18 cellular contexts compared by ENCODE assay signal in genomic region chr9:33234511-33235467, GRCh38. TPM values are rescaled to one million over a fixed set of nuclear protein-coding genes. Genes with fewer than 3 reads are reported as not detected.
DNase-seq lines count a peak whose midpoint lies in the region; ATAC-seq and TF ChIP-seq lines count a peak whose summit lies in the region.
"Had no signal": no experiment of that assay in that cellular context is flagged by ENCODE, and none has a peak within 500 bp of the region (broad histone marks: within the 10 kb centered on the region; RNA-seq: fewer than 3 reads in every experiment).

No MANE protein-coding gene starts in this region.

- H3K4me3 Mint-ChIP-seq in activated T-helper 17 cell treated with anti-CD3 and anti-CD28 coated beads, Interleukin-2, amount 50 U/mL, for 72 hours = no peak overlapping the region
- no peak overlapping the region for H3K4me3 Mint-ChIP-seq in natural killer cell
- H3K4me3 Mint-ChIP-seq: activated CD8-positive, alpha-beta memory T cell treated with anti-CD3 and anti-CD28 coated beads, Interleukin-2, amount 10 ng/mL, durations not matched to agents 7 days and 5 days; activated naive CD4-positive, alpha-beta T cell treated with anti-CD3 and anti-CD28 coated beads for 36 hours had no signal

- intact Hi-C loops in prostate gland (cut with DNase I) = no loop called here
- intact Hi-C loops in natural killer cell (cut with micrococcal nuclease) = no loop called here

- H3K36me3 ChIP-seq in Peyer's patch (no peaks in the 10 kb centered on the region), fibroblast of lung (ENCODE audit: control insufficient read depth, insufficient read depth, low read length) (no peaks in the 10 kb centered on the region), prostate gland (no peaks in the 10 kb centered on the region)
- H3K36me3 ChIP-seq: BLaER1, uterus, WERI-Rb-1 had no signal

- H3K4me3 ChIP-seq in Peyer's patch (no peak overlapping the region), fibroblast of lung (replicated peaks in 1 of 4; ENCODE audit: control extremely low read depth in 1 of 4, insufficient read depth in 1 of 4, low read depth in 3 of 4, low read length in 4 of 4) (no peak overlapping the region), prostate gland (no peak overlapping the region)
- H3K4me3 ChIP-seq: BLaER1, uterus had no signal

- no peak overlapping the region for H3K4me2 ChIP-seq in fibroblast of lung (ENCODE audit: extremely low read depth, insufficient read depth, low read length)
- H3K4me2 ChIP-seq: BLaER1 had no signal

- H4K20me1 ChIP-seq in fibroblast of lung (ENCODE audit: control insufficient read depth, extremely low read depth, insufficient read depth, low read length) = no peaks in the 10 kb centered on the region
- H4K20me1 ChIP-seq: BLaER1 had no signal

- no peaks in the 10 kb centered on the region for H3K9me3 Mint-ChIP-seq in activated T-helper 17 cell treated with anti-CD3 and anti-CD28 coated beads, Interleukin-2, amount 50 U/mL, for 72 hours
- H3K9me3 Mint-ChIP-seq in natural killer cell = no peaks in the 10 kb centered on the region
- H3K9me3 Mint-ChIP-seq: activated naive CD4-positive, alpha-beta T cell treated with anti-CD3 and anti-CD28 coated beads for 36 hours had no signal

- no peaks in the 10 kb centered on the region for H3K36me3 Mint-ChIP-seq in activated T-helper 17 cell treated with anti-CD3 and anti-CD28 coated beads, Interleukin-2, amount 50 U/mL, for 72 hours (ENCODE audit: low read depth)
- H3K36me3 Mint-ChIP-seq in natural killer cell = no peaks in the 10 kb centered on the region
- H3K36me3 Mint-ChIP-seq: activated CD8-positive, alpha-beta memory T cell treated with anti-CD3 and anti-CD28 coated beads, Interleukin-2, amount 10 ng/mL, durations not matched to agents 7 days and 5 days had no signal

- no peak overlapping the region for H3K27ac Mint-ChIP-seq in activated T-helper 17 cell treated with anti-CD3 and anti-CD28 coated beads, Interleukin-2, amount 50 U/mL, for 72 hours
- no peak overlapping the region for H3K27ac Mint-ChIP-seq in natural killer cell
- H3K27ac Mint-ChIP-seq: activated CD8-positive, alpha-beta memory T cell treated with anti-CD3 and anti-CD28 coated beads, Interleukin-2, amount 10 ng/mL, durations not matched to agents 7 days and 5 days; activated naive CD4-positive, alpha-beta T cell treated with anti-CD3 and anti-CD28 coated beads for 36 hours had no signal

- H3K27me3 ChIP-seq in Peyer's patch = no peaks in the 10 kb centered on the region
- H3K27me3 ChIP-seq in fibroblast of lung (ENCODE audit: control insufficient read depth, insufficient read depth, low read length) = no peaks in the 10 kb centered on the region
- no peaks in the 10 kb centered on the region for H3K27me3 ChIP-seq in prostate gland (replicated peaks; ENCODE audit: insufficient read depth)
- H3K27me3 ChIP-seq: BLaER1, uterus had no signal

- H3K9me3 ChIP-seq in Peyer's patch (no peaks in the 10 kb centered on the region), fibroblast of lung (ENCODE audit: control insufficient read depth, insufficient read depth, low read depth, low read length) (no peaks in the 10 kb centered on the region), prostate gland (no peaks in the 10 kb centered on the region)
- H3K9me3 ChIP-seq: BLaER1, uterus had no signal

- H3K27ac ChIP-seq in Peyer's patch = peak overlapping the region in 3 of 4 donors; percentile 48 to 94 (median 70)
- no peak overlapping the region for H3K27ac ChIP-seq in fibroblast of lung (ENCODE audit: insufficient read depth, low read length)
- peak overlapping the region; percentile 63 to 79 for H3K27ac ChIP-seq in prostate gland
- H3K27ac ChIP-seq: BLaER1, uterus, WERI-Rb-1 had no signal

- no peak for TF ChIP-seq POLR2A in Peyer's patch (IDR thresholded peaks at IDR 0.05)
- TF ChIP-seq POLR2A in prostate gland (IDR thresholded peaks at IDR 0.05) = no peak

- no peaks in the 10 kb centered on the region for H3K79me2 ChIP-seq in fibroblast of lung (ENCODE audit: control insufficient read depth, insufficient read depth, low read length)

- no peak overlapping the region for H2AFZ ChIP-seq in fibroblast of lung (ENCODE audit: low read length)

- H3K4me1 ChIP-seq in Peyer's patch (peaks cover 0 to 15% (median 3%) of the 10 kb centered on the region in 4 donors), fibroblast of lung (ENCODE audit: control insufficient read depth, extremely low read depth, insufficient read depth, low read length) (peaks cover 10% of the 10 kb centered on the region), prostate gland (replicated peaks) (peaks cover 9% of the 10 kb centered on the region)
- H3K4me1 ChIP-seq: uterus had no signal

- DNase-seq in EH (ENCODE audit: low read depth) (peak; percentile 40), Peyer's patch (peak in 1 of 3 donors; percentile 23), fibroblast of lung (ENCODE audit: low read depth in 2 of 2) (peak; percentile 28 to 32), prostate gland (ENCODE audit: low spot score) (no peak), T1000 (lab: John Stamatoyannopoulos, UW) (no peak), natural killer cell (no peak), 8988T (no peak)
- DNase-seq: activated CD8-positive, alpha-beta memory T cell treated with anti-CD3 and anti-CD28 coated beads, Interleukin-2, amount 10 ng/mL, durations not matched to agents 7 days and 5 days; central memory CD4-positive, alpha-beta T cell; H7; uterus; WERI-Rb-1 had no signal

- H3K4me1 Mint-ChIP-seq in activated T-helper 17 cell treated with anti-CD3 and anti-CD28 coated beads, Interleukin-2, amount 50 U/mL, for 72 hours = no peaks in the 10 kb centered on the region
- H3K4me1 Mint-ChIP-seq in natural killer cell = no peaks in the 10 kb centered on the region

- TF ChIP-seq CTCF in Peyer's patch (IDR thresholded peaks at IDR 0.05) = no peak
- TF ChIP-seq CTCF in fibroblast of lung (conservative IDR thresholded peaks at IDR 0.05 in 1 of 2, IDR thresholded peaks at IDR 0.05 in 1 of 2; ENCODE audit: low read depth in 1 of 2, low read length in 2 of 2) = no peak
- TF ChIP-seq CTCF in prostate gland (IDR thresholded peaks at IDR 0.05) = no peak
- TF ChIP-seq CTCF in natural killer cell (IDR thresholded peaks at IDR 0.05) = no peak

- ATAC-seq in activated T-helper 17 cell treated with anti-CD3 and anti-CD28 coated beads, Interleukin-2, amount 50 U/mL, for 72 hours (replicated peaks) = no peak
- no peak for ATAC-seq in natural killer cell
- ATAC-seq: activated CD8-positive, alpha-beta memory T cell treated with anti-CD3 and anti-CD28 coated beads, Interleukin-2, amount 10 ng/mL, durations not matched to agents 7 days and 5 days had no signal

- H3K27me3 Mint-ChIP-seq in activated T-helper 17 cell treated with anti-CD3 and anti-CD28 coated beads, Interleukin-2, amount 50 U/mL, for 72 hours = peaks cover 6% of the 10 kb centered on the region
- H3K27me3 Mint-ChIP-seq in natural killer cell (ENCODE audit: low read depth in 2 of 2) = peaks cover 6 to 12% of the 10 kb centered on the region in 2 donors

- no peak overlapping the region for H3K9ac ChIP-seq in fibroblast of lung (ENCODE audit: insufficient read depth, low read length)
- H3K9ac ChIP-seq: BLaER1 had no signal

- 72% methylated on average over 9 of the region's 9 CpGs for WGBS in prostate gland

RNA-seq across cellular contexts. Expression of gene SPINK4, which starts 5.2 kb away (rescaled TPM):
- total RNA-seq in Peyer's patch (100 to 1,000 TPM; 106 to 639 (median 276) TPM), fibroblast of lung (not detected in 2 replicates), prostate gland (not detected), natural killer cell (not detected)
- polyA plus RNA-seq in fibroblast of lung = not detected in 2 replicates
- polyA plus RNA-seq in fibroblast of lung (2012) = not detected in 2 replicates
- not detected in 2 replicates for polyA minus RNA-seq in fibroblast of lung (ENCODE audit: low replicate concordance)
- total RNA-seq in activated T-helper 17 cell treated with anti-CD3 and anti-CD28 coated beads, Interleukin-2, amount 50 U/mL, for 72 hours = not detected
- total RNA-seq: activated CD8-positive, alpha-beta memory T cell treated with anti-CD3 and anti-CD28 coated beads, Interleukin-2, amount 10 ng/mL, durations not matched to agents 7 days and 5 days; activated naive CD4-positive, alpha-beta T cell treated with anti-CD3 and anti-CD28 coated beads for 36 hours; epithelial cell of proximal tubule; H7; mesenteric fat pad; posterior vena cava; uterus had no signal

RNA-seq across cellular contexts. Expression of gene BAG1, which starts 29.7 kb away (rescaled TPM):
- 10 to 100 TPM; 36.2 to 61.1 (median 56.4) TPM for total RNA-seq in Peyer's patch
- 19.2 and 19.8 TPM in 2 replicates for total RNA-seq in fibroblast of lung
- polyA plus RNA-seq in fibroblast of lung = 30.4 and 36.4 TPM in 2 replicates
- 33.1 and 40.8 TPM in 2 replicates for polyA plus RNA-seq in fibroblast of lung (2012)
- polyA minus RNA-seq in fibroblast of lung (ENCODE audit: low replicate concordance) = 1.7 and 5.7 TPM in 2 replicates
- 100 to 1,000 TPM in 1 of 2 donors, 10 to 100 TPM in 1; 94.9 to 112 TPM for total RNA-seq in prostate gland
- total RNA-seq in activated T-helper 17 cell treated with anti-CD3 and anti-CD28 coated beads, Interleukin-2, amount 50 U/mL, for 72 hours = 10 to 100 TPM; 41.2 to 95.2 TPM
- 100 to 1,000 TPM in 1 of 3 donors, 10 to 100 TPM in 2; 83.4 to 102 (median 93.4) TPM for total RNA-seq in natural killer cell

RNA-seq across cellular contexts. Expression of gene CHMP5, which starts 30.1 kb away (rescaled TPM):
- 10 to 100 TPM; 42.9 to 78.8 (median 60.8) TPM for total RNA-seq in Peyer's patch
- total RNA-seq in fibroblast of lung = 124 and 130 TPM in 2 replicates
- polyA plus RNA-seq in fibroblast of lung = 99.9 and 108 TPM in 2 replicates
- polyA plus RNA-seq in fibroblast of lung (2012) = 67.7 and 72.8 TPM in 2 replicates
- polyA minus RNA-seq in fibroblast of lung (ENCODE audit: low replicate concordance) = 0.20 and 6.0 TPM in 2 replicates
- 10 to 100 TPM; 48.8 to 84.2 TPM for total RNA-seq in prostate gland
- 10 to 100 TPM; 54.7 to 70.0 TPM for total RNA-seq in activated T-helper 17 cell treated with anti-CD3 and anti-CD28 coated beads, Interleukin-2, amount 50 U/mL, for 72 hours
- total RNA-seq in natural killer cell = 10 to 100 TPM; 21.3 to 24.5 (median 24.0) TPM

RNA-seq across cellular contexts. Expression of gene NFX1, which starts 55.5 kb away (rescaled TPM):
- total RNA-seq in Peyer's patch (100 to 1,000 TPM in 1 of 4 donors, 10 to 100 TPM in 3; 35.2 to 101 (median 59.6) TPM), fibroblast of lung (21.3 and 30.2 TPM in 2 replicates), prostate gland (10 to 100 TPM; 30.8 to 39.5 TPM), natural killer cell (10 to 100 TPM; 33.0 to 38.8 (median 38.5) TPM)
- 39.5 and 41.6 TPM in 2 replicates for polyA plus RNA-seq in fibroblast of lung
- 24.8 and 26.8 TPM in 2 replicates for polyA plus RNA-seq in fibroblast of lung (2012)
- polyA minus RNA-seq in fibroblast of lung (ENCODE audit: low replicate concordance) = 121 and 139 TPM in 2 replicates
- 10 to 100 TPM; 32.0 to 56.5 TPM for total RNA-seq in activated T-helper 17 cell treated with anti-CD3 and anti-CD28 coated beads, Interleukin-2, amount 50 U/mL, for 72 hours

Comparison
In these comparisons a context has a peak if more than half of its experiments do, and no peak if none do; other contexts are left out.
1. DNase-seq: peak in EH (single experiment) and fibroblast of lung (2 of 2); none in prostate gland (single experiment), T1000 (single experiment), natural killer cell (single experiment) and 8988T (single experiment).
2. RNA of gene SPINK4, which starts 5.2 kb away (total RNA-seq): 106 to 639 TPM in Peyer's patch; not detected in fibroblast of lung, not detected in prostate gland, not detected in activated T-helper 17 cell treated with anti-CD3 and anti-CD28 coated beads, Interleukin-2, amount 50 U/mL, for 72 hours and not detected in natural killer cell; every median in the first group is over 100 times any median in the second.